15 cellular contexts compared by ENCODE assay signal in genomic region chr6:143698329-143698728, GRCh38.
"Had no signal": no experiment of that assay in that cellular context is flagged by ENCODE, and none has a peak within 500 bp of the region (broad histone marks: within the 10 kb centered on the region; RNA-seq: fewer than 3 reads in every experiment).

No MANE protein-coding gene starts in this region.

- ATAC-seq: left lobe of liver; stimulated activated naive CD8-positive, alpha-beta T cell treated with anti-CD3 and anti-CD28 coated beads, Interleukin-15, amount 100 ng/mL, for 72 hours had no signal

- H3K27ac ChIP-seq: VCaP had no signal

- H3K4me3 ChIP-seq: prostate gland, right atrium auricular region, skin epidermis had no signal

- DNase-seq: activated CD4-positive, alpha-beta T cell treated with anti-CD3 and anti-CD28 coated beads for 1 hour; activated CD4-positive, alpha-beta T cell treated with anti-CD3 and anti-CD28 coated beads, Interleukin-2, amount 50 U/mL, for 4 hours; activated gamma-delta T cell treated with Interleukin-2 at 50 U/mL for 16 hours; activated T-cell treated with anti-CD3 and anti-CD28 coated beads for 4 hours; foreskin melanocyte; kidney; stimulated activated naive CD8-positive, alpha-beta T cell treated with anti-CD3 and anti-CD28 coated beads, Interleukin-15, amount 100 ng/mL, for 72 hours; T-helper 2 cell had no signal

- H3K9me3 ChIP-seq: prostate gland, right atrium auricular region had no signal

- H3K27ac Mint-ChIP-seq: activated naive CD8-positive, alpha-beta T cell; activated T-helper 1 cell treated with anti-CD3 and anti-CD28 coated beads, Interleukin-12 subunit alpha, Interleukin-12 subunit beta, Interleukin-2, Interleukin-4 antibody, amounts not matched to agents 30 ng/mL and 10 ng/mL and 1 ng/mL, durations not matched to agents 14 hours and 24 hours and 36 hours had no signal

- H3K27me3 ChIP-seq: right atrium auricular region had no signal

- H3K4me3 Mint-ChIP-seq: activated naive CD8-positive, alpha-beta T cell; activated T-helper 1 cell treated with anti-CD3 and anti-CD28 coated beads, Interleukin-12 subunit alpha, Interleukin-12 subunit beta, Interleukin-2, Interleukin-4 antibody, amounts not matched to agents 30 ng/mL and 10 ng/mL and 1 ng/mL, durations not matched to agents 14 hours and 24 hours and 36 hours; stimulated activated naive CD8-positive, alpha-beta T cell treated with anti-CD3 and anti-CD28 coated beads, Interleukin-15, amount 100 ng/mL, for 72 hours had no signal

- H3K36me3 Mint-ChIP-seq: activated naive CD8-positive, alpha-beta T cell had no signal

- H3K9me3 Mint-ChIP-seq: activated T-helper 1 cell treated with anti-CD3 and anti-CD28 coated beads, Interleukin-12 subunit alpha, Interleukin-12 subunit beta, Interleukin-2, Interleukin-4 antibody, amounts not matched to agents 30 ng/mL and 10 ng/mL and 1 ng/mL, durations not matched to agents 14 hours and 24 hours and 36 hours; stimulated activated naive CD8-positive, alpha-beta T cell treated with anti-CD3 and anti-CD28 coated beads, Interleukin-15, amount 100 ng/mL, for 72 hours had no signal

- H3K27me3 Mint-ChIP-seq: activated naive CD8-positive, alpha-beta T cell; stimulated activated naive CD8-positive, alpha-beta T cell treated with anti-CD3 and anti-CD28 coated beads, Interleukin-15, amount 100 ng/mL, for 72 hours had no signal

- H3K4me1 Mint-ChIP-seq: stimulated activated naive CD8-positive, alpha-beta T cell treated with anti-CD3 and anti-CD28 coated beads, Interleukin-15, amount 100 ng/mL, for 72 hours had no signal

- H3K36me3 ChIP-seq: prostate gland, right atrium auricular region had no signal
